In genomic region chr6:87705070-87705691, GRCh38 we compare ENCODE assay signal across 8 cellular contexts. TPM values are rescaled to one million over a fixed set of nuclear protein-coding genes. Genes with fewer than 3 reads are reported as not detected.
DNase-seq lines count a peak whose midpoint lies in the region; ATAC-seq, FAIRE-seq and TF ChIP-seq lines count a peak whose summit lies in the region.

No MANE protein-coding gene starts in this region.

- no peaks in the 10 kb centered on the region for H3K27me3 ChIP-seq in prostate gland (replicated peaks; ENCODE audit: insufficient read depth)

- intact Hi-C loops in CD14-positive monocyte (cut with micrococcal nuclease), result no loop called here
- intact Hi-C loops in activated T-helper 1 cell treated with anti-CD3 and anti-CD28 coated beads, Interleukin-12 subunit alpha, Interleukin-12 subunit beta, Interleukin-2, Interleukin-4 antibody, amounts not matched to agents 30 ng/mL and 10 ng/mL and 1 ng/mL, durations not matched to agents 14 hours and 24 hours and 36 hours (cut with micrococcal nuclease), result loop anchor here (1.0 to 10.0 kb wide), 4 partner anchors 27 to 1440 kb away; partner anchors contain the start of gene PM20D2
- intact Hi-C loops in prostate gland (cut with DNase I), result loop anchor here (10.0 kb wide), 1 partner anchor 550 kb away; the partner anchor contains the start of gene ZNF292

- TF ChIP-seq POLR2A in prostate gland (IDR thresholded peaks at IDR 0.05), result no peak

- no peaks in the 10 kb centered on the region for H3K9me3 ChIP-seq in prostate gland

- no peaks in the 10 kb centered on the region for H3K4me1 ChIP-seq in prostate gland (replicated peaks)

- H3K9me3 Mint-ChIP-seq in CD14-positive monocyte, result peaks cover 0 to 4% (median 0%) of the 10 kb centered on the region in 7 donors
- H3K9me3 Mint-ChIP-seq in activated T-helper 1 cell treated with anti-CD3 and anti-CD28 coated beads, Interleukin-12 subunit alpha, Interleukin-12 subunit beta, Interleukin-2, Interleukin-4 antibody, amounts not matched to agents 30 ng/mL and 10 ng/mL and 1 ng/mL, durations not matched to agents 14 hours and 24 hours and 36 hours, result no peaks in the 10 kb centered on the region
- H3K9me3 Mint-ChIP-seq in endothelial cell (ENCODE audit: unreplicated experiment), result no peaks in the 10 kb centered on the region

- peaks cover 4 to 8% of the 10 kb centered on the region in 2 donors for H3K36me3 Mint-ChIP-seq in CD14-positive monocyte
- peaks cover 9% of the 10 kb centered on the region for H3K36me3 Mint-ChIP-seq in activated T-helper 1 cell treated with anti-CD3 and anti-CD28 coated beads, Interleukin-12 subunit alpha, Interleukin-12 subunit beta, Interleukin-2, Interleukin-4 antibody, amounts not matched to agents 30 ng/mL and 10 ng/mL and 1 ng/mL, durations not matched to agents 14 hours and 24 hours and 36 hours (ENCODE audit: low read depth)
- H3K36me3 Mint-ChIP-seq in endothelial cell (ENCODE audit: low read depth, unreplicated experiment), result peaks cover 14% of the 10 kb centered on the region

- WGBS in prostate gland, result 77% methylated on average over 4 of the region's 4 CpGs

- FAIRE-seq in GM19239 (lab: Jason Lieb, UNC), result peak; percentile 87

- no peaks in the 10 kb centered on the region for H3K36me3 ChIP-seq in prostate gland

- no peak overlapping the region for H3K27ac ChIP-seq in prostate gland

- H3K4me1 Mint-ChIP-seq in CD14-positive monocyte, result peaks cover 18% of the 10 kb centered on the region
- H3K4me1 Mint-ChIP-seq in activated T-helper 1 cell treated with anti-CD3 and anti-CD28 coated beads, Interleukin-12 subunit alpha, Interleukin-12 subunit beta, Interleukin-2, Interleukin-4 antibody, amounts not matched to agents 30 ng/mL and 10 ng/mL and 1 ng/mL, durations not matched to agents 14 hours and 24 hours and 36 hours (ENCODE audit: low read depth), result peaks cover 18% of the 10 kb centered on the region
- peaks cover 10% of the 10 kb centered on the region for H3K4me1 Mint-ChIP-seq in endothelial cell (ENCODE audit: unreplicated experiment)

- no peak overlapping the region for H3K4me3 Mint-ChIP-seq in CD14-positive monocyte
- no peak overlapping the region for H3K4me3 Mint-ChIP-seq in activated T-helper 1 cell treated with anti-CD3 and anti-CD28 coated beads, Interleukin-12 subunit alpha, Interleukin-12 subunit beta, Interleukin-2, Interleukin-4 antibody, amounts not matched to agents 30 ng/mL and 10 ng/mL and 1 ng/mL, durations not matched to agents 14 hours and 24 hours and 36 hours
- H3K4me3 Mint-ChIP-seq in endothelial cell (ENCODE audit: unreplicated experiment), result no peak overlapping the region

- peak; percentile 55 for ATAC-seq in HG03108 (IDR thresholded peaks at IDR 0.05; ENCODE audit: unreplicated experiment)

- H3K27ac Mint-ChIP-seq in CD14-positive monocyte (peak overlapping the region in 4 of 7 donors; percentile 32 to 66 (median 57)), endothelial cell (ENCODE audit: unreplicated experiment) (no peak overlapping the region)
- H3K27ac Mint-ChIP-seq in activated T-helper 1 cell treated with anti-CD3 and anti-CD28 coated beads, Interleukin-12 subunit alpha, Interleukin-12 subunit beta, Interleukin-2, Interleukin-4 antibody, amounts not matched to agents 30 ng/mL and 10 ng/mL and 1 ng/mL, durations not matched to agents 14 hours and 24 hours and 36 hours, result no peak overlapping the region

- no peak for DNase-seq in CD14-positive monocyte (ENCODE audit: low spot score)
- peak; percentile 27 for DNase-seq in GM19239 (ENCODE audit: insufficient read length, low spot score)
- DNase-seq in activated T-helper 1 cell treated with anti-CD3 and anti-CD28 coated beads, Interleukin-12 subunit alpha, Interleukin-12 subunit beta, Interleukin-2, Interleukin-4 antibody, amounts not matched to agents 30 ng/mL and 10 ng/mL and 1 ng/mL, durations not matched to agents 14 hours and 24 hours and 36 hours (ENCODE audit: low spot score), result peak; percentile 15
- no peak for DNase-seq in prostate gland (ENCODE audit: low spot score)
- DNase-seq in NCI-H2227 (lab: John Stamatoyannopoulos, UW; ENCODE audit: unreplicated experiment), result no peak
- DNase-seq in endothelial cell (ENCODE audit: low spot score), result no peak
- no peak for DNase-seq in inferior parietal cortex (ENCODE audit: extremely low spot score)

- TF ChIP-seq CTCF in CD14-positive monocyte (IDR thresholded peaks at IDR 0.05) (no peak), prostate gland (IDR thresholded peaks at IDR 0.05) (no peak), endothelial cell (IDR thresholded peaks at IDR 0.05; ENCODE audit: unreplicated experiment) (no peak)

- no peaks in the 10 kb centered on the region for H3K27me3 Mint-ChIP-seq in CD14-positive monocyte (ENCODE audit: low read depth in 3 of 3)
- no peaks in the 10 kb centered on the region for H3K27me3 Mint-ChIP-seq in activated T-helper 1 cell treated with anti-CD3 and anti-CD28 coated beads, Interleukin-12 subunit alpha, Interleukin-12 subunit beta, Interleukin-2, Interleukin-4 antibody, amounts not matched to agents 30 ng/mL and 10 ng/mL and 1 ng/mL, durations not matched to agents 14 hours and 24 hours and 36 hours (ENCODE audit: insufficient read depth)
- peaks cover 16% of the 10 kb centered on the region for H3K27me3 Mint-ChIP-seq in endothelial cell (ENCODE audit: unreplicated experiment)

- H3K4me3 ChIP-seq in prostate gland, result no peak overlapping the region

RNA-seq across cellular contexts. Expression of gene AKIRIN2, which starts 3.1 kb away (rescaled TPM):
- polyA plus RNA-seq in CD14-positive monocyte, result 100 to 1,000 TPM; 102 to 118 TPM
- total RNA-seq in activated T-helper 1 cell treated with anti-CD3 and anti-CD28 coated beads, Interleukin-12 subunit alpha, Interleukin-12 subunit beta, Interleukin-2, Interleukin-4 antibody, amounts not matched to agents 30 ng/mL and 10 ng/mL and 1 ng/mL, durations not matched to agents 14 hours and 24 hours and 36 hours, result 40.1 and 42.0 TPM in 2 replicates
- total RNA-seq in prostate gland (10 to 100 TPM; 28.4 to 44.1 TPM), endothelial cell (ENCODE audit: unreplicated experiment) (59.3 TPM)

Comparison
In these comparisons a context has a peak if more than half of its experiments do, and no peak if none do; other contexts are left out.
1. DNase-seq: peak in GM19239 (single experiment) and activated T-helper 1 cell treated with anti-CD3 and anti-CD28 coated beads, Interleukin-12 subunit alpha, Interleukin-12 subunit beta, Interleukin-2, Interleukin-4 antibody, amounts not matched to agents 30 ng/mL and 10 ng/mL and 1 ng/mL, durations not matched to agents 14 hours and 24 hours and 36 hours (single experiment); none in CD14-positive monocyte (single experiment), prostate gland (single experiment), NCI-H2227 (single experiment), endothelial cell (single experiment) and inferior parietal cortex (single experiment).
2. H3K27ac Mint-ChIP-seq: peak in CD14-positive monocyte (4 of 7); none in activated T-helper 1 cell treated with anti-CD3 and anti-CD28 coated beads, Interleukin-12 subunit alpha, Interleukin-12 subunit beta, Interleukin-2, Interleukin-4 antibody, amounts not matched to agents 30 ng/mL and 10 ng/mL and 1 ng/mL, durations not matched to agents 14 hours and 24 hours and 36 hours (single experiment) and endothelial cell (single experiment).
3. intact Hi-C loops: an anchor here in activated T-helper 1 cell treated with anti-CD3 and anti-CD28 coated beads, Interleukin-12 subunit alpha, Interleukin-12 subunit beta, Interleukin-2, Interleukin-4 antibody, amounts not matched to agents 30 ng/mL and 10 ng/mL and 1 ng/mL, durations not matched to agents 14 hours and 24 hours and 36 hours (1.0 to 10.0 kb wide) and prostate gland (10.0 kb wide); none called in CD14-positive monocyte.